8 cellular contexts compared by ENCODE assay signal in the genomic region with DNA sequence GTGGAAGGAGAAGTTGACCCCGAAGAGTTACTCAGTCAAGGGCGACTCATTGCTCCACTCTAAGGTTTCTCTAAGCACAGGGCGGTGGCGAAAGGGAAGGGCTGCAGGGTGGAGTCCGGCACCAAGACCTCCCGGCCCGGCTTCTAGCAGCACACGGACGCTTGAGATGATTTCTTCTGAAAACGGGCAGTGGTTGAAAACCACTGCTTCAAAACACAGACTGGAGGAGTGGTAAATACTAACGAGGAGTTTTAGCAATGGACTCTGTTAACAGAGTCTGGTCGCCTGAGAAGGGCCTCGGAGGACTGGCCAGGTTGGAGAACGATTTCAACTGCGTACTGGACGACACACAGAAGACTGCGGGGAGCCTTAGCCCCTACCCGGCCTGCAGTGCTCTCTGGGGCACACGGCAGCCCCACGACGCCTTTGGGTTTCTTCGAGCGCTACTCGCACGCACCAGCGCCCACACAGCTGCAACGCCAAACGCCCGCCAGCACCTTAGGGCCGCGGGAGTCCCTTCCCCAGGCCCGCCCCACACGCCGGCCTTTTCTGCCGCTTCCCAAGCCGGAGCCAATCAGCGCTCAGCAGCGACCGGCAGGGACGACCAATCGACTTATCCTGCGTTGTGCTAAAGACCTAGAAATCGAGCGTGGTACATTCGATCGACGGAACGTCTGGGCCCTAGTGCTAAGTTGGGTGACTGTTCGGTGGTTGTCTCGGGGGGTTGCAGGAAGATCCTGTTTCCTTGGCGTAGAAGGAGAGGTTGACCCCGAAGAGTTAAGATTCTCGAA.
A peak's percentile ranks its signal among the peaks of the same experiment; 100 is the strongest.
DNase-seq lines count a peak whose midpoint lies in the region; ATAC-seq, FAIRE-seq and TF ChIP-seq lines count a peak whose summit lies in the region.

No MANE protein-coding gene starts in this region.

- no peak for FAIRE-seq in H54 (lab: Jason Lieb, UNC)

- CTCF ChIA-PET in GM10248 (lab: Yijun Ruan, JAX): no interaction called here

- in situ Hi-C loops in astrocyte of the spinal cord (cut with HindIII; ENCODE audit: low sequenced_read_pairs): no loop called here

- ATAC-seq in HG02571 (IDR thresholded peaks at IDR 0.05; ENCODE audit: unreplicated experiment): peak; percentile 87

- POLR2A ChIA-PET in GM10248 (lab: Yijun Ruan, JAX): no interaction called here

- DNase-seq in GM10248 (ENCODE audit: extremely low spot score) (peak; percentile 93), NCI-H146 (lab: John Stamatoyannopoulos, UW) (peak; percentile 79), T1000 (lab: John Stamatoyannopoulos, UW) (peak; percentile 80), astrocyte of the spinal cord (ENCODE audit: low read depth, low spot score) (peak; percentile 91), hypothalamus (lab: John Stamatoyannopoulos, UW) (peak; percentile 14 to 95 (median 83)), retinal pigment epithelial cell (ENCODE audit: low read depth) (peak; percentile 55), H54 (ENCODE audit: insufficient read length, low spot score) (no peak)

- no peak for TF ChIP-seq POLR2A in H54 (IDR thresholded peaks at IDR 0.05; ENCODE audit: low read depth, low read length)

- H3K4me3 ChIP-seq in astrocyte of the spinal cord (ENCODE audit: low read depth, low read length): peak overlapping the region; percentile 83
- H3K4me3 ChIP-seq in retinal pigment epithelial cell (ENCODE audit: low read length): peak overlapping the region; percentile 79

- TF ChIP-seq CTCF in GM10248 (IDR thresholded peaks at IDR 0.05; ENCODE audit: control extremely low read depth, extremely low read depth, low read depth, missing control alignments) (no peak), astrocyte of the spinal cord (IDR thresholded peaks at IDR 0.05; ENCODE audit: low read depth, low read length) (no peak), retinal pigment epithelial cell (conservative IDR thresholded peaks at IDR 0.05; ENCODE audit: low read depth, low read length) (no peak)
